Comparison of ENCODE assay signal across 7 cellular contexts in the genomic region with DNA sequence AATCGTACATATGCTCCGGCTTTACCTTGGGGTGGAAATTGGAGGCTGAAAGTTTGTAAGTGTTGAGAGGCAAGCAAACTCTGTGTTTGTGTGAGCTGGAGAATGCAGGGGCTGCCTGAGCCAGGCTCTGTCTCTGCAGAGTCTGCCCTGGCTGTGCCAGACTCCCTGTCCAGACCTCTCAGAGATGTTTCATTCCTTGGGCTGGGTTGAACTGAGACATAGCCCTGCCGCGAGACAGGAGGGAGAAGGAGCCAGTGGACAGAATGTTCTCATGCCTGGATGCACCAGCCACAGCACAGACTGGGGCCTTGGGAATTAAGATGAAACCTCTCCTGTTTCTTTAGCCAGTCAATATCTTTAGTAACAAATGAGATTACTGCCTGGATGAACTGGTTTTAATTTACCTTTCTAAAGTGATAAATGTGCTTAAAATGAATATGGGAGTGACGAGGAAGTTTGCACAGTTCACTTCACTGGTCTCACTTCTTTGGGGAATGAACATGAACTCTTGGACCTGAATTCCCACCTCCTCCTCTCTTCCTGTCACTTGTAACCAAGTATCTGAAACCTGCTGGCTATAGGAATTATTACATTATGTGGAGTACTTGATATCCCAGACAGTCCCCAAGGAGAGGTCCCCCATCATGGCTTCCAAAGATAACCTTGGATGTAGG. TPM values are rescaled to one million over a fixed set of nuclear protein-coding genes. Genes with fewer than 3 reads are reported as not detected.
A peak's percentile ranks its signal among the peaks of the same experiment; 100 is the strongest.
DNase-seq lines count a peak whose midpoint lies in the region; ATAC-seq and TF ChIP-seq lines count a peak whose summit lies in the region.

No MANE protein-coding gene starts in this region.

- in situ Hi-C loops in brain microvascular endothelial cell (cut with HindIII; ENCODE audit: low pct_ligation_motif_present, low sequenced_read_pairs): no loop called here

- no peak for ATAC-seq in lung (ENCODE audit: insufficient read depth, low FRiP score)
- no peak for ATAC-seq in GM18498 (IDR thresholded peaks at IDR 0.05; ENCODE audit: unreplicated experiment)

- no peak overlapping the region for H2AFZ ChIP-seq in Loucy (ENCODE audit: low read length)

- H3K27ac Mint-ChIP-seq in Calu3 (ENCODE audit: unreplicated experiment): no peak overlapping the region
- H3K27ac Mint-ChIP-seq in Caco-2 (ENCODE audit: unreplicated experiment): no peak overlapping the region

- H3K4me2 ChIP-seq in Loucy (ENCODE audit: low read depth, low read length, poor library complexity, severe bottlenecking): peak overlapping the region; percentile 49

- H3K9me3 ChIP-seq in Loucy (ENCODE audit: insufficient read depth, low read depth, low read length) (no peaks in the 10 kb centered on the region), lung (ENCODE audit: control insufficient read depth in 2 of 2, insufficient read depth in 1 of 2, low read length in 1 of 2) (no peaks in the 10 kb centered on the region), suprapubic skin (no peaks in the 10 kb centered on the region), Caco-2 (no peaks in the 10 kb centered on the region)

- DNase-seq in brain microvascular endothelial cell (peak; percentile 59), lung (ENCODE audit: low spot score) (no peak), suprapubic skin (ENCODE audit: low spot score in 2 of 2) (peak; percentile 80 to 87), Calu3 (no peak), Caco-2 (no peak)

- no peak overlapping the region for H3K4me3 ChIP-seq in Loucy (ENCODE audit: low read length, poor library complexity, severe bottlenecking)
- H3K4me3 ChIP-seq in brain microvascular endothelial cell (ENCODE audit: low read depth, low read length): no peak overlapping the region
- H3K4me3 ChIP-seq in lung: no peak overlapping the region
- no peak overlapping the region for H3K4me3 ChIP-seq in suprapubic skin
- H3K4me3 ChIP-seq in Caco-2 (ENCODE audit: low read depth, low read length): no peak overlapping the region

- H3K27ac ChIP-seq in brain microvascular endothelial cell (peak overlapping the region; percentile 82), lung (ENCODE audit: low read depth in 1 of 2, low read length in 1 of 2) (peak overlapping the region; percentile 88 to 93), suprapubic skin (peak overlapping the region; percentile 90)

- no peaks in the 10 kb centered on the region for H3K9me2 ChIP-seq in Loucy (replicated peaks; ENCODE audit: low read depth, low read length)

- H3F3A ChIP-seq in Loucy (ENCODE audit: low read depth): no peaks in the 10 kb centered on the region

- no peak overlapping the region for H3K9ac ChIP-seq in Loucy (ENCODE audit: low read depth, low read length, poor library complexity, severe bottlenecking)

- TF ChIP-seq CTCF in Loucy (conservative IDR thresholded peaks at IDR 0.05; ENCODE audit: low read length) (no peak), brain microvascular endothelial cell (IDR thresholded peaks at IDR 0.05; ENCODE audit: low read depth, low read length, missing control alignments) (no peak), lung (IDR thresholded peaks at IDR 0.05; ENCODE audit: control extremely low read depth, extremely low read depth) (no peak), suprapubic skin (IDR thresholded peaks at IDR 0.05) (no peak), Calu3 (IDR thresholded peaks at IDR 0.05; ENCODE audit: unreplicated experiment) (no peak), Caco-2 (IDR thresholded peaks at IDR 0.05; ENCODE audit: insufficient read depth in 1 of 2, low read depth in 1 of 2, low read length in 1 of 2, severe bottlenecking in 1 of 2, unreplicated experiment in 1 of 2) (no peak)

- POLR2A ChIA-PET in Caco-2 (lab: Charles Lee): no interaction called here

- TF ChIP-seq EP300 in suprapubic skin (IDR thresholded peaks at IDR 0.05): no peak

- intact Hi-C loops in Calu3 (cut with micrococcal nuclease; ENCODE audit: unreplicated experiment) (no loop called here), Caco-2 (cut with micrococcal nuclease; ENCODE audit: unreplicated experiment) (no loop called here)

- CTCF ChIA-PET in Calu3 (lab: Charles Lee) (no interaction called here), Caco-2 (lab: Charles Lee) (no interaction called here)

- peaks cover 23% of the 10 kb centered on the region for H3K4me1 ChIP-seq in Loucy (ENCODE audit: insufficient read depth, low read length, poor library complexity, severe bottlenecking)
- H3K4me1 ChIP-seq in lung (ENCODE audit: control insufficient read depth in 2 of 2, insufficient read depth in 2 of 2, low read length in 2 of 2): peaks cover 32 to 85% of the 10 kb centered on the region in 2 donors
- H3K4me1 ChIP-seq in suprapubic skin: peaks cover 93% of the 10 kb centered on the region
- peaks cover 22% of the 10 kb centered on the region for H3K4me1 ChIP-seq in Caco-2

- H4K20me1 ChIP-seq in Loucy (ENCODE audit: insufficient read depth, low read length, poor library complexity, severe bottlenecking): no peaks in the 10 kb centered on the region

- H3K36me3 ChIP-seq in Loucy (ENCODE audit: insufficient read depth, low read length) (no peaks in the 10 kb centered on the region), brain microvascular endothelial cell (replicated peaks) (no peaks in the 10 kb centered on the region), lung (ENCODE audit: control insufficient read depth in 2 of 2, insufficient read depth in 2 of 2, low read length in 2 of 2) (no peaks in the 10 kb centered on the region), suprapubic skin (no peaks in the 10 kb centered on the region), Caco-2 (ENCODE audit: control insufficient read depth, insufficient read depth, low read length) (no peaks in the 10 kb centered on the region; the same call in 1 of the 2 replicates)

- no peak for TF ChIP-seq POLR2A in suprapubic skin (IDR thresholded peaks at IDR 0.05)

- H3K9me3 Mint-ChIP-seq in Calu3 (ENCODE audit: low read depth, unreplicated experiment): no peaks in the 10 kb centered on the region
- H3K9me3 Mint-ChIP-seq in Caco-2 (ENCODE audit: unreplicated experiment): no peaks in the 10 kb centered on the region

- no TSS peak for BruUV-seq in Calu3 (replicated peaks; lab: Mats Ljungman, UMichigan)
- no TSS peak for BruUV-seq in Caco-2 (replicated peaks; lab: Mats Ljungman, UMichigan)

- H3K27me3 ChIP-seq in Loucy (ENCODE audit: insufficient read depth, low read length, poor library complexity, severe bottlenecking): no peaks in the 10 kb centered on the region
- no peaks in the 10 kb centered on the region for H3K27me3 ChIP-seq in brain microvascular endothelial cell (replicated peaks)
- no peaks in the 10 kb centered on the region for H3K27me3 ChIP-seq in lung (ENCODE audit: control insufficient read depth, insufficient read depth)
- H3K27me3 ChIP-seq in suprapubic skin: no peaks in the 10 kb centered on the region
- no peaks in the 10 kb centered on the region for H3K27me3 ChIP-seq in Caco-2 (replicated peaks; ENCODE audit: control insufficient read depth, insufficient read depth, low read length)

- no peaks in the 10 kb centered on the region for H3K27me3 Mint-ChIP-seq in Calu3 (ENCODE audit: unreplicated experiment)
- H3K27me3 Mint-ChIP-seq in Caco-2 (ENCODE audit: insufficient read depth, unreplicated experiment): no peaks in the 10 kb centered on the region

- H3K79me2 ChIP-seq in Loucy (ENCODE audit: insufficient read depth, low read length): no peaks in the 10 kb centered on the region

- 50 to 70% methylated on average over 5 of the region's 5 CpGs for WGBS in lung, 2 donors
- WGBS in suprapubic skin: 31% methylated on average over 5 of the region's 5 CpGs

- H3K4me1 Mint-ChIP-seq in Calu3 (ENCODE audit: low read depth, unreplicated experiment): peaks cover 32% of the 10 kb centered on the region
- peaks cover 28% of the 10 kb centered on the region for H3K4me1 Mint-ChIP-seq in Caco-2 (ENCODE audit: low read depth, unreplicated experiment)

- H3K36me3 Mint-ChIP-seq in Calu3 (ENCODE audit: insufficient read depth, unreplicated experiment) (no peaks in the 10 kb centered on the region), Caco-2 (ENCODE audit: insufficient read depth, unreplicated experiment) (no peaks in the 10 kb centered on the region)

- H3K4me3 Mint-ChIP-seq in Calu3 (ENCODE audit: low read depth, unreplicated experiment) (no peak overlapping the region), Caco-2 (ENCODE audit: unreplicated experiment) (no peak overlapping the region)

RNA-seq across cellular contexts. Expression of a gene that starts 40.1 kb away (rescaled TPM):
- total RNA-seq in lung (10 to 100 TPM; 14.3 to 47.0 TPM), suprapubic skin (10 to 100 TPM; 16.7 to 33.6 (median 21.3) TPM), Calu3 (2022) (2.3 and 4.1 TPM in 2 replicates), Caco-2 (2022) (2.9 and 4.5 TPM in 2 replicates)
- polyA plus RNA-seq in lung: 1 to 10 TPM; 7.8 to 8.5 TPM

Comparison
In these comparisons a context has a peak if more than half of its experiments do, and no peak if none do; other contexts are left out.
1. DNase-seq: peak in brain microvascular endothelial cell (single experiment) and suprapubic skin (2 of 2); none in lung (single experiment), Calu3 (single experiment) and Caco-2 (0 of 2).
2. Peak in every context shown above with its lines, with median percentiles within 50 percentile points of each other: H3K27ac ChIP-seq.